In genomic region chr4:74543247-74543670, GRCh38 we compare ENCODE assay signal across 8 cellular contexts.
DNase-seq lines count a peak whose midpoint lies in the region; ATAC-seq and TF ChIP-seq lines count a peak whose summit lies in the region.

No MANE protein-coding gene starts in this region.

- H3K27ac Mint-ChIP-seq in stimulated activated naive CD8-positive, alpha-beta T cell treated with anti-CD3 and anti-CD28 coated beads, Interleukin-15, amount 100 ng/mL, for 72 hours, result no peak overlapping the region
- H3K27ac Mint-ChIP-seq in T-helper 17 cell (peak overlapping the region; percentile 79), natural killer cell (no peak overlapping the region)

- intact Hi-C loops in natural killer cell (cut with micrococcal nuclease), result no loop called here

- H3K9me3 Mint-ChIP-seq in stimulated activated naive CD8-positive, alpha-beta T cell treated with anti-CD3 and anti-CD28 coated beads, Interleukin-15, amount 100 ng/mL, for 72 hours, result no peaks in the 10 kb centered on the region
- H3K9me3 Mint-ChIP-seq in natural killer cell, result no peaks in the 10 kb centered on the region

- H3K4me1 Mint-ChIP-seq in stimulated activated naive CD8-positive, alpha-beta T cell treated with anti-CD3 and anti-CD28 coated beads, Interleukin-15, amount 100 ng/mL, for 72 hours, result no peaks in the 10 kb centered on the region
- H3K4me1 Mint-ChIP-seq in T-helper 17 cell, result peaks cover 8% of the 10 kb centered on the region
- peaks cover 0 to 7% of the 10 kb centered on the region in 2 donors for H3K4me1 Mint-ChIP-seq in natural killer cell

- TF ChIP-seq CTCF in natural killer cell (IDR thresholded peaks at IDR 0.05), result no peak

- H3K27me3 Mint-ChIP-seq in stimulated activated naive CD8-positive, alpha-beta T cell treated with anti-CD3 and anti-CD28 coated beads, Interleukin-15, amount 100 ng/mL, for 72 hours, result peaks cover 8% of the 10 kb centered on the region
- H3K27me3 Mint-ChIP-seq in T-helper 17 cell, result peaks cover 13% of the 10 kb centered on the region
- H3K27me3 Mint-ChIP-seq in natural killer cell (ENCODE audit: low read depth in 2 of 2), result peaks cover 5 to 8% of the 10 kb centered on the region in 2 donors

- no peak overlapping the region for H3K4me3 Mint-ChIP-seq in stimulated activated naive CD8-positive, alpha-beta T cell treated with anti-CD3 and anti-CD28 coated beads, Interleukin-15, amount 100 ng/mL, for 72 hours
- H3K4me3 Mint-ChIP-seq in T-helper 17 cell (no peak overlapping the region), natural killer cell (no peak overlapping the region)

- H3K36me3 Mint-ChIP-seq in T-helper 17 cell (ENCODE audit: low read depth) (no peaks in the 10 kb centered on the region), natural killer cell (no peaks in the 10 kb centered on the region)

- DNase-seq in stimulated activated naive CD8-positive, alpha-beta T cell treated with anti-CD3 and anti-CD28 coated beads, Interleukin-15, amount 100 ng/mL, for 72 hours, result no peak
- DNase-seq in stimulated activated naive CD8-positive, alpha-beta T cell treated with anti-CD3 and anti-CD28 coated beads, Interleukin-15, Interleukin-2, amounts not matched to agents 100 U/mL and 50 U/mL, for 24 hours, result no peak
- no peak for DNase-seq in T-helper 17 cell
- DNase-seq in DMS153 (lab: John Stamatoyannopoulos, UW), result no peak
- DNase-seq in NCI-H2171 treated with DMSO at 0.1 percent for 48 hours (lab: John Stamatoyannopoulos, UW), result no peak
- no peak for DNase-seq in natural killer cell
- no peak for DNase-seq in NCI-H1048 (lab: John Stamatoyannopoulos, UW)

- ATAC-seq in stimulated activated naive CD8-positive, alpha-beta T cell treated with anti-CD3 and anti-CD28 coated beads, Interleukin-15, amount 100 ng/mL, for 72 hours, result peak; percentile 42
- ATAC-seq in stimulated activated naive CD8-positive, alpha-beta T cell treated with anti-CD3 and anti-CD28 coated beads, Interleukin-15, Interleukin-2, amounts not matched to agents 100 U/mL and 50 U/mL, for 24 hours, result no peak
- peak; percentile 90 for ATAC-seq in HG03066 (IDR thresholded peaks at IDR 0.05; ENCODE audit: low read depth, unreplicated experiment)
- ATAC-seq in T-helper 17 cell, result peak; percentile 42
- ATAC-seq in natural killer cell, result no peak

- no peaks in the 10 kb centered on the region for H3K9me3 ChIP-seq in T-helper 17 cell (ENCODE audit: control insufficient read depth, low read length, poor library complexity, severe bottlenecking)

Comparison
In these comparisons a context has a peak if more than half of its experiments do, and no peak if none do; other contexts are left out.
1. ATAC-seq: peak in stimulated activated naive CD8-positive, alpha-beta T cell treated with anti-CD3 and anti-CD28 coated beads, Interleukin-15, amount 100 ng/mL, for 72 hours (single experiment), HG03066 (single experiment) and T-helper 17 cell (single experiment); none in stimulated activated naive CD8-positive, alpha-beta T cell treated with anti-CD3 and anti-CD28 coated beads, Interleukin-15, Interleukin-2, amounts not matched to agents 100 U/mL and 50 U/mL, for 24 hours (single experiment) and natural killer cell (0 of 3).